In genomic region chr1:15851251-15852035, GRCh38 we compare ENCODE assay signal across 1 cellular context.
TF ChIP-seq lines count a peak whose summit lies in the region.

No MANE protein-coding gene starts in this region.

TF ChIP-seq in HepG2, 621 proteins besides CTCF, POLR2A, EP300 and RAD21:
- TF ChIP-seq, protein P1, sequence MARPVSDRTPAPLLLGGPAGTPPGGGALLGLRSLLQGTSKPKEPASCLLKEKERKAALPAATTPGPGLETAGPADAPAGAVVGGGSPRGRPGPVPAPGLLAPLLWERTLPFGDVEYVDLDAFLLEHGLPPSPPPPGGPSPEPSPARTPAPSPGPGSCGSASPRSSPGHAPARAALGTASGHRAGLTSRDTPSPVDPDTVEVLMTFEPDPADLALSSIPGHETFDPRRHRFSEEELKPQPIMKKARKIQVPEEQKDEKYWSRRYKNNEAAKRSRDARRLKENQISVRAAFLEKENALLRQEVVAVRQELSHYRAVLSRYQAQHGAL (CRISPR knock-in tag; IDR thresholded peaks at IDR 0.05; ENCODE audit: not compliant biosample characterization) = no peak
- TF ChIP-seq FOXO1 (CRISPR knock-in tag; IDR thresholded peaks at IDR 0.05) (no peak), PRPF4 (IDR thresholded peaks at IDR 0.05; ENCODE audit: low read depth, low read length, poor library complexity, severe bottlenecking) (no peak), SKIL (CRISPR knock-in tag; IDR thresholded peaks at IDR 0.05; ENCODE audit: borderline replicate concordance) (no peak), SP1 (IDR thresholded peaks at IDR 0.05) (no peak), SP1 (CRISPR knock-in tag; IDR thresholded peaks at IDR 0.05) (no peak), HNRNPLL (IDR thresholded peaks at IDR 0.05; ENCODE audit: low read depth, low read length, poor library complexity, severe bottlenecking) (no peak), MXI1 (IDR thresholded peaks at IDR 0.05; ENCODE audit: borderline replicate concordance, low read depth, low read length) (no peak), RBM39 (IDR thresholded peaks at IDR 0.05; ENCODE audit: low read depth, low read length, poor library complexity, severe bottlenecking) (no peak), ZBTB49 (CRISPR knock-in tag; IDR thresholded peaks at IDR 0.05; ENCODE audit: borderline replicate concordance) (no peak), MYNN (CRISPR knock-in tag; IDR thresholded peaks at IDR 0.05; ENCODE audit: low read depth) (no peak), JDP2 (CRISPR knock-in tag; IDR thresholded peaks at IDR 0.05; ENCODE audit: borderline replicate concordance) (no peak), ISX (CRISPR knock-in tag; conservative IDR thresholded peaks at IDR 0.05) (no peak), ZNF20 (CRISPR knock-in tag; IDR thresholded peaks at IDR 0.05) (no peak), CBX2 (IDR thresholded peaks at IDR 0.05; ENCODE audit: low read depth, low read length) (no peak), CBX2 (CRISPR knock-in tag; IDR thresholded peaks at IDR 0.05; ENCODE audit: low read depth) (no peak), SAP130 (CRISPR knock-in tag; IDR thresholded peaks at IDR 0.05; ENCODE audit: low read depth) (no peak)
- TF ChIP-seq, protein P2, sequence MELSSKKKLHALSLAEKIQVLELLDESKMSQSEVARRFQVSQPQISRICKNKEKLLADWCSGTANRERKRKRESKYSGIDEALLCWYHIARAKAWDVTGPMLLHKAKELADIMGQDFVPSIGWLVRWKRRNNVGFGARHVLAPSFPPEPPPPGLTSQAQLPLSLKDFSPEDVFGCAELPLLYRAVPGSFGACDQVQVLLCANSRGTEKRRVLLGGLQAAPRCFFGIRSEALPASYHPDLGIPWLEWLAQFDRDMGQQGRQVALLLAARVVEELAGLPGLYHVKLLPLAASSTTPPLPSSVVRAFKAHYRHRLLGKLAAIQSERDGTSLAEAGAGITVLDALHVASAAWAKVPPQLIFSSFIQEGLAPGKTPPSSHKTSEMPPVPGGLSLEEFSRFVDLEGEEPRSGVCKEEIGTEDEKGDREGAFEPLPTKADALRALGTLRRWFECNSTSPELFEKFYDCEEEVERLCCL (CRISPR knock-in tag; IDR thresholded peaks at IDR 0.05; ENCODE audit: borderline replicate concordance) = no peak
